9 cellular contexts compared by ENCODE assay signal in genomic region chr10:132335189-132336063, GRCh38.
DNase-seq lines count a peak whose midpoint lies in the region; ATAC-seq and TF ChIP-seq lines count a peak whose summit lies in the region.
"Had no signal": no experiment of that assay in that cellular context is flagged by ENCODE, and none has a peak within 500 bp of the region (broad histone marks: within the 10 kb centered on the region; RNA-seq: fewer than 3 reads in every experiment).

No MANE protein-coding gene starts in this region.

- intact Hi-C loops in tibial artery (cut with DNase I; ENCODE audit: low total_unique reads) = loop anchor here (10.0 kb wide), 2 partner anchors 59 to 431 kb away; partner anchors contain the start of genes PPP2R2D and PWWP2B

- ATAC-seq in HG03280 (IDR thresholded peaks at IDR 0.05; ENCODE audit: unreplicated experiment) = peak; percentile 24
- ATAC-seq in effector memory CD8-positive, alpha-beta T cell (replicated peaks) = no peak
- no peak for ATAC-seq in HG02852 (IDR thresholded peaks at IDR 0.05; ENCODE audit: unreplicated experiment)

- DNase-seq in activated gamma-delta T cell treated with Interleukin-2 at 50 U/mL for 16 hours (peak; percentile 33), activated gamma-delta T cell (lab: John Stamatoyannopoulos, UW) (no peak), tibial artery (peak; percentile 49 to 70), NCI-H1105 treated with DMSO at 0.1 percent for 48 hours (lab: John Stamatoyannopoulos, UW) (no peak)
- no peak for DNase-seq in effector memory CD8-positive, alpha-beta T cell
- DNase-seq in activated CD4-positive, alpha-beta T cell treated with anti-CD3 and anti-CD28 coated beads for 48 hours = no peak

- no peak overlapping the region for H3K27ac ChIP-seq in tibial artery
- H3K27ac ChIP-seq: SJCRH30 had no signal

- H3K9me3 ChIP-seq in tibial artery = no peaks in the 10 kb centered on the region
- H3K9me3 ChIP-seq: SJCRH30 had no signal

- H3K27me3 Mint-ChIP-seq in effector memory CD8-positive, alpha-beta T cell = no peaks in the 10 kb centered on the region

- H3K27me3 ChIP-seq in tibial artery = no peaks in the 10 kb centered on the region
- H3K27me3 ChIP-seq: SJCRH30 had no signal

- peak overlapping the region; percentile 82 to 84 for H3K4me3 Mint-ChIP-seq in effector memory CD8-positive, alpha-beta T cell

- H3K9me3 Mint-ChIP-seq in effector memory CD8-positive, alpha-beta T cell = no peaks in the 10 kb centered on the region

- H3K4me1 Mint-ChIP-seq in effector memory CD8-positive, alpha-beta T cell (ENCODE audit: low read depth in 2 of 2) = peaks cover 18 to 33% of the 10 kb centered on the region in 2 donors

- peaks cover 0 to 22% (median 10%) of the 10 kb centered on the region in 3 donors for H3K36me3 ChIP-seq in tibial artery
- H3K36me3 ChIP-seq: SJCRH30 had no signal

- peaks cover 26% of the 10 kb centered on the region for H3K36me3 Mint-ChIP-seq in effector memory CD8-positive, alpha-beta T cell (ENCODE audit: insufficient read depth)

- TF ChIP-seq CTCF in tibial artery (IDR thresholded peaks at IDR 0.05) = no peak

- H3K4me1 ChIP-seq in tibial artery = peaks cover 0 to 18% (median 15%) of the 10 kb centered on the region in 4 donors
- H3K4me1 ChIP-seq: SJCRH30 had no signal

- H3K4me3 ChIP-seq in tibial artery = no peak overlapping the region
- H3K4me3 ChIP-seq: SJCRH30 had no signal

- H3K27ac Mint-ChIP-seq in effector memory CD8-positive, alpha-beta T cell = no peak overlapping the region

Comparison
In these comparisons a context has a peak if more than half of its experiments do, and no peak if none do; other contexts are left out.
1. DNase-seq: peak in activated gamma-delta T cell treated with Interleukin-2 at 50 U/mL for 16 hours (single experiment) and tibial artery (2 of 2); none in activated gamma-delta T cell (single experiment), effector memory CD8-positive, alpha-beta T cell (0 of 3), NCI-H1105 treated with DMSO at 0.1 percent for 48 hours (single experiment) and activated CD4-positive, alpha-beta T cell treated with anti-CD3 and anti-CD28 coated beads for 48 hours (single experiment).